ENCODE assay signal across 8 cellular contexts in genomic region chr17:38873646-38874380, GRCh38. TPM values are rescaled to one million over a fixed set of nuclear protein-coding genes. Genes with fewer than 3 reads are reported as not detected.
DNase-seq lines count a peak whose midpoint lies in the region; ATAC-seq and TF ChIP-seq lines count a peak whose summit lies in the region.

No MANE protein-coding gene starts in this region.

- H3K9me3 Mint-ChIP-seq in CD14-positive monocyte (no peaks in the 10 kb centered on the region), endodermal cell (no peaks in the 10 kb centered on the region), progenitor cell of endocrine pancreas (ENCODE audit: low read depth) (no peaks in the 10 kb centered on the region)

- TF ChIP-seq CTCF in CD14-positive monocyte (IDR thresholded peaks at IDR 0.05) (no peak), endodermal cell (conservative IDR thresholded peaks at IDR 0.05) (no peak), progenitor cell of endocrine pancreas (IDR thresholded peaks at IDR 0.05; ENCODE audit: unreplicated experiment) (no peak), omental fat pad (IDR thresholded peaks at IDR 0.05) (no peak)

- H3K4me3 Mint-ChIP-seq in CD14-positive monocyte (no peak overlapping the region), endodermal cell (no peak overlapping the region), progenitor cell of endocrine pancreas (ENCODE audit: low read depth) (no peak overlapping the region)

- peaks cover 58% of the 10 kb centered on the region for H3K36me3 ChIP-seq in endodermal cell (ENCODE audit: control insufficient read depth, insufficient read depth, low read length)

- H3K36me3 Mint-ChIP-seq in CD14-positive monocyte (peaks cover 12 to 23% of the 10 kb centered on the region in 2 donors), endodermal cell (ENCODE audit: low read depth) (peaks cover 16% of the 10 kb centered on the region), progenitor cell of endocrine pancreas (ENCODE audit: insufficient read depth) (peaks cover 2% of the 10 kb centered on the region)

- H3K27me3 ChIP-seq in endodermal cell (ENCODE audit: control insufficient read depth, insufficient read depth, low read length, poor library complexity, severe bottlenecking), result no peaks in the 10 kb centered on the region

- H3K4me1 Mint-ChIP-seq in CD14-positive monocyte (peaks cover 66% of the 10 kb centered on the region), endodermal cell (peaks cover 38% of the 10 kb centered on the region), progenitor cell of endocrine pancreas (ENCODE audit: low read depth) (peaks cover 34% of the 10 kb centered on the region)

- H3K27me3 Mint-ChIP-seq in CD14-positive monocyte (ENCODE audit: low read depth in 3 of 3) (no peaks in the 10 kb centered on the region), endodermal cell (ENCODE audit: insufficient read depth) (no peaks in the 10 kb centered on the region), progenitor cell of endocrine pancreas (no peaks in the 10 kb centered on the region)

- peaks cover 11% of the 10 kb centered on the region for H3K4me1 ChIP-seq in endodermal cell (ENCODE audit: control insufficient read depth, insufficient read depth, low read length)

- 83 to 89% methylated on average over 6 to 8 of the region's 8 CpGs for WGBS in endodermal cell (ENCODE audit: insufficient coverage in 1 of 2, insufficient read length in 1 of 2), 2 experiments

- DNase-seq in CD14-positive monocyte (ENCODE audit: low spot score) (no peak), NCI-H226 (peak; percentile 38), endodermal cell (peak; percentile 52), progenitor cell of endocrine pancreas (ENCODE audit: low spot score, unreplicated experiment) (no peak), NCI-H1417 treated with DMSO at 0.1 percent for 48 hours (lab: John Stamatoyannopoulos, UW) (no peak), omental fat pad (ENCODE audit: low spot score) (no peak), HUDEP-2 (lab: John Stamatoyannopoulos, UW; ENCODE audit: unreplicated experiment in 76 of 76) (no peak)
- DNase-seq in stimulated activated CD4-positive, alpha-beta T cell treated with anti-CD3 and anti-CD28 coated beads, Interleukin-2, amount 100 ng/mL, for 24 hours, result no peak

- no peak overlapping the region for H3K9ac ChIP-seq in endodermal cell (ENCODE audit: extremely low read depth, low read length, poor library complexity, severe bottlenecking)

- H3K4me3 ChIP-seq in endodermal cell (ENCODE audit: low read length), result no peak overlapping the region

- no peaks in the 10 kb centered on the region for H3K9me3 ChIP-seq in endodermal cell (ENCODE audit: control insufficient read depth, low read length)

- no peak for ATAC-seq in omental fat pad (ENCODE audit: low FRiP score)

- intact Hi-C loops in CD14-positive monocyte (cut with micrococcal nuclease), result loop anchor here in 1 of 2 donors (5.0 to 10.0 kb wide), 2 partner anchors 33 to 281 kb away; partner anchors contain the start of gene PLXDC1

- H3K27ac Mint-ChIP-seq in CD14-positive monocyte (peak overlapping the region in 5 of 7 donors; percentile 12 to 68 (median 62)), endodermal cell (peak overlapping the region; percentile 85), progenitor cell of endocrine pancreas (peak overlapping the region; percentile 41)

- H3K27ac ChIP-seq in endodermal cell (ENCODE audit: low read depth, low read length), result no peak overlapping the region

RNA-seq across cellular contexts. Expression of gene LASP1, which starts 4.0 kb away (rescaled TPM):
- polyA plus RNA-seq in CD14-positive monocyte, result 10 to 100 TPM; 70.6 to 93.7 TPM
- 100 to 1,000 TPM; 168 to 177 TPM for total RNA-seq in endodermal cell
- polyA plus RNA-seq in endodermal cell (2013, experiment 1 of 2), result 102 TPM
- polyA plus RNA-seq in endodermal cell (2013, experiment 2 of 2), result 102 TPM
- total RNA-seq in progenitor cell of endocrine pancreas, result 134 and 135 TPM in 2 replicates
- 100 to 1,000 TPM; 111 to 174 (median 148) TPM for total RNA-seq in omental fat pad

RNA-seq across cellular contexts. Expression of gene RPL23, which starts 20.3 kb away (rescaled TPM):
- 100 to 1,000 TPM; 561 to 618 TPM for polyA plus RNA-seq in CD14-positive monocyte
- total RNA-seq in endodermal cell (1,000 to 10,000 TPM; 1,194 to 1,262 TPM), progenitor cell of endocrine pancreas (1,623 and 1,642 TPM in 2 replicates), omental fat pad (1,000 to 10,000 TPM; 1,566 to 2,133 (median 2,034) TPM)
- 2,291 TPM for polyA plus RNA-seq in endodermal cell (2013, experiment 1 of 2)
- 2,039 TPM for polyA plus RNA-seq in endodermal cell (2013, experiment 2 of 2)

RNA-seq across cellular contexts. Expression of gene CWC25, which starts 48.7 kb away (rescaled TPM):
- 1 to 10 TPM; 7.5 to 8.4 TPM for polyA plus RNA-seq in CD14-positive monocyte
- total RNA-seq in endodermal cell, result 10 to 100 TPM; 14.6 to 15.0 TPM
- polyA plus RNA-seq in endodermal cell (2013, experiment 1 of 2), result 17.2 TPM
- 16.7 TPM for polyA plus RNA-seq in endodermal cell (2013, experiment 2 of 2)
- 17.1 and 19.9 TPM in 2 replicates for total RNA-seq in progenitor cell of endocrine pancreas
- total RNA-seq in omental fat pad, result 10 to 100 TPM; 15.2 to 49.6 (median 30.5) TPM

Comparison
In these comparisons a context has a peak if more than half of its experiments do, and no peak if none do; other contexts are left out.
1. DNase-seq: peak in NCI-H226 (single experiment) and endodermal cell (single experiment); none in CD14-positive monocyte (single experiment), progenitor cell of endocrine pancreas (single experiment), NCI-H1417 treated with DMSO at 0.1 percent for 48 hours (single experiment), omental fat pad (single experiment), HUDEP-2 (0 of 76) and stimulated activated CD4-positive, alpha-beta T cell treated with anti-CD3 and anti-CD28 coated beads, Interleukin-2, amount 100 ng/mL, for 24 hours (0 of 2).
2. Peak in every context shown above with its lines, with median percentiles within 50 percentile points of each other: H3K27ac Mint-ChIP-seq.